In genomic region chrX:65933085-65933589, GRCh38 we compare ENCODE assay signal across 20 cellular contexts.
A peak's percentile ranks its signal among the peaks of the same experiment; 100 is the strongest.
DNase-seq lines count a peak whose midpoint lies in the region; ATAC-seq, FAIRE-seq and TF ChIP-seq lines count a peak whose summit lies in the region.
"Had no signal": no experiment of that assay in that cellular context is flagged by ENCODE, and none has a peak within 500 bp of the region (broad histone marks: within the 10 kb centered on the region; RNA-seq: fewer than 3 reads in every experiment).

No MANE protein-coding gene starts in this region.

- H3K4me1 Mint-ChIP-seq in activated naive CD4-positive, alpha-beta T cell treated with anti-CD3 and anti-CD28 coated beads, Interleukin-2, amount 10 ng/mL, durations not matched to agents 7 days and 5 days, result peaks cover 6% of the 10 kb centered on the region
- H3K4me1 Mint-ChIP-seq in astrocyte (ENCODE audit: low read depth, unreplicated experiment), result no peaks in the 10 kb centered on the region

- H3K36me3 Mint-ChIP-seq in activated naive CD4-positive, alpha-beta T cell treated with anti-CD3 and anti-CD28 coated beads, Interleukin-2, amount 50 U/mL, for 72 hours, result peaks cover 8 to 19% of the 10 kb centered on the region in 2 donors
- H3K36me3 Mint-ChIP-seq in activated naive CD4-positive, alpha-beta T cell treated with anti-CD3 and anti-CD28 coated beads, Interleukin-2, amount 10 ng/mL, durations not matched to agents 7 days and 5 days, result peaks cover 14% of the 10 kb centered on the region
- H3K36me3 Mint-ChIP-seq in astrocyte (ENCODE audit: low read depth, unreplicated experiment), result no peaks in the 10 kb centered on the region

- CTCF ChIA-PET in activated naive CD4-positive, alpha-beta T cell treated with anti-CD3 and anti-CD28 coated beads, Interleukin-2, amount 10 ng/mL, durations not matched to agents 7 days and 5 days (lab: Charles Lee), result interaction anchor here (0.6 kb wide), 1 partner anchor 83 kb away, joined by 3 read pairs; no protein-coding TSS in a partner anchor

- no peak overlapping the region for H3K27ac ChIP-seq in astrocyte (ENCODE audit: low read depth, low read length)
- peak overlapping the region; percentile 38 for H3K27ac ChIP-seq in hepatocyte
- H3K27ac ChIP-seq in spleen, result no peak overlapping the region
- H3K27ac ChIP-seq: A549, C4-2B, SJCRH30 had no signal

- peak; percentile 60 for FAIRE-seq in astrocyte (lab: Jason Lieb, UNC)
- FAIRE-seq: A549, GM19239, H54 had no signal

- no peaks in the 10 kb centered on the region for H3K27me3 ChIP-seq in astrocyte (ENCODE audit: insufficient read depth, low read length)
- H3K27me3 ChIP-seq in hepatocyte, result no peaks in the 10 kb centered on the region
- no peaks in the 10 kb centered on the region for H3K27me3 ChIP-seq in spleen (replicated peaks in 1 of 7)
- H3K27me3 ChIP-seq: SJCRH30 had no signal

- H3K4me2 ChIP-seq in astrocyte (ENCODE audit: low read length) (no peak overlapping the region), hepatocyte (no peak overlapping the region)
- H3K4me2 ChIP-seq: A549 had no signal

- H3K4me3 ChIP-seq in astrocyte (ENCODE audit: insufficient read depth, low read depth, low read length), result no peak overlapping the region
- no peak overlapping the region for H3K4me3 ChIP-seq in hepatocyte
- H3K4me3 ChIP-seq in spleen, result no peak overlapping the region
- H3K4me3 ChIP-seq: A549, SJCRH30 had no signal

- peak overlapping the region in 1 of 2 donors; percentile 30 for H3K27ac Mint-ChIP-seq in activated naive CD4-positive, alpha-beta T cell treated with anti-CD3 and anti-CD28 coated beads, Interleukin-2, amount 50 U/mL, for 72 hours
- H3K27ac Mint-ChIP-seq in activated naive CD4-positive, alpha-beta T cell treated with anti-CD3 and anti-CD28 coated beads, Interleukin-2, amount 10 ng/mL, durations not matched to agents 7 days and 5 days, result no peak overlapping the region
- H3K27ac Mint-ChIP-seq in astrocyte (ENCODE audit: unreplicated experiment), result no peak overlapping the region

- TF ChIP-seq CTCF in astrocyte (IDR thresholded peaks at IDR 0.05; ENCODE audit: insufficient read depth, low read depth, low read length) (no peak), hepatocyte (IDR thresholded peaks at IDR 0.05; ENCODE audit: poor library complexity) (no peak), spleen (IDR thresholded peaks at IDR 0.05 in 8 of 11, conservative IDR thresholded peaks at IDR 0.05 in 3 of 11) (no peak)

- intact Hi-C loops in spleen (cut with DNase I; ENCODE audit: low total_unique reads), result no loop called here

- H2AFZ ChIP-seq in astrocyte (ENCODE audit: low read depth, low read length), result no peak overlapping the region
- no peak overlapping the region for H2AFZ ChIP-seq in hepatocyte

- no peak for DNase-seq in activated naive CD4-positive, alpha-beta T cell treated with anti-CD3 and anti-CD28 coated beads, Interleukin-2, amount 50 U/mL, for 72 hours (ENCODE audit: low spot score in 2 of 2)
- no peak for DNase-seq in activated naive CD4-positive, alpha-beta T cell treated with anti-CD3 and anti-CD28 coated beads, Interleukin-2, amount 10 ng/mL, durations not matched to agents 7 days and 5 days
- DNase-seq in astrocyte (ENCODE audit: low read depth) (no peak), hepatocyte (ENCODE audit: low spot score) (no peak), spleen (no peak), NCI-H446 treated with DMSO at 0.1 percent for 48 hours (lab: John Stamatoyannopoulos, UW) (no peak)
- DNase-seq: DMS 273 treated with DMSO at 0.1 percent for 48 hours, GDM1, NCI-H1105 treated with DMSO at 0.1 percent for 48 hours, NCI-H1694 treated with DMSO at 0.1 percent for 48 hours, NCI-H2107, NCI-H226, NCI-H526 treated with DMSO at 0.1 percent for 48 hours, OCI-M1, SJCRH30 had no signal

- H3K9me3 ChIP-seq in astrocyte (ENCODE audit: insufficient read depth, low read depth, low read length), result no peaks in the 10 kb centered on the region
- no peaks in the 10 kb centered on the region for H3K9me3 ChIP-seq in hepatocyte (ENCODE audit: low read depth)
- peaks cover 0 to 13% (median 0%) of the 10 kb centered on the region in 8 donors for H3K9me3 ChIP-seq in spleen
- H3K9me3 ChIP-seq: A549, SJCRH30 had no signal

- ATAC-seq in activated naive CD4-positive, alpha-beta T cell treated with anti-CD3 and anti-CD28 coated beads, Interleukin-2, amount 50 U/mL, for 72 hours, result peak; percentile 36 to 43
- ATAC-seq in GM19395 (IDR thresholded peaks at IDR 0.05; ENCODE audit: unreplicated experiment), result no peak
- ATAC-seq: A549 had no signal

- H3K4me1 ChIP-seq in astrocyte (ENCODE audit: insufficient read depth, low read length) (no peaks in the 10 kb centered on the region), hepatocyte (ENCODE audit: insufficient read depth) (no peaks in the 10 kb centered on the region), spleen (no peaks in the 10 kb centered on the region)
- H3K4me1 ChIP-seq: A549, SJCRH30 had no signal

- H3K79me2 ChIP-seq in astrocyte (ENCODE audit: insufficient read depth, low read length) (no peaks in the 10 kb centered on the region), hepatocyte (no peaks in the 10 kb centered on the region)

- no peaks in the 10 kb centered on the region for H4K20me1 ChIP-seq in astrocyte (ENCODE audit: insufficient read depth, low read length)
- H4K20me1 ChIP-seq in hepatocyte (ENCODE audit: insufficient read depth, poor library complexity, severe bottlenecking), result no peaks in the 10 kb centered on the region

- H3K36me3 ChIP-seq in astrocyte (ENCODE audit: insufficient read depth, low read length) (no peaks in the 10 kb centered on the region), hepatocyte (replicated peaks; ENCODE audit: insufficient read depth, low read depth) (no peaks in the 10 kb centered on the region), spleen (no peaks in the 10 kb centered on the region)
- H3K36me3 ChIP-seq: SJCRH30 had no signal

- TF ChIP-seq POLR2A in spleen (IDR thresholded peaks at IDR 0.05), result no peak

- no peaks in the 10 kb centered on the region for H3K27me3 Mint-ChIP-seq in activated naive CD4-positive, alpha-beta T cell treated with anti-CD3 and anti-CD28 coated beads, Interleukin-2, amount 10 ng/mL, durations not matched to agents 7 days and 5 days
- no peaks in the 10 kb centered on the region for H3K27me3 Mint-ChIP-seq in astrocyte (ENCODE audit: low read depth, unreplicated experiment)

- peaks cover 0 to 7% of the 10 kb centered on the region in 2 donors for H3K9me3 Mint-ChIP-seq in activated naive CD4-positive, alpha-beta T cell treated with anti-CD3 and anti-CD28 coated beads, Interleukin-2, amount 50 U/mL, for 72 hours
- peaks cover 19% of the 10 kb centered on the region for H3K9me3 Mint-ChIP-seq in activated naive CD4-positive, alpha-beta T cell treated with anti-CD3 and anti-CD28 coated beads, Interleukin-2, amount 10 ng/mL, durations not matched to agents 7 days and 5 days
- peaks cover 2% of the 10 kb centered on the region for H3K9me3 Mint-ChIP-seq in astrocyte (ENCODE audit: unreplicated experiment)

- H3K9ac ChIP-seq in astrocyte (ENCODE audit: low read length), result no peak overlapping the region

- no peaks in the 10 kb centered on the region for H3K9me2 ChIP-seq in hepatocyte (replicated peaks; ENCODE audit: insufficient read depth)

- no peak overlapping the region for H3K4me3 Mint-ChIP-seq in activated naive CD4-positive, alpha-beta T cell treated with anti-CD3 and anti-CD28 coated beads, Interleukin-2, amount 10 ng/mL, durations not matched to agents 7 days and 5 days
- H3K4me3 Mint-ChIP-seq in astrocyte (ENCODE audit: unreplicated experiment), result no peak overlapping the region

- 88% methylated on average over 2 of the region's 2 CpGs for WGBS in hepatocyte (ENCODE audit: low lambda C conversion rate, missing lambda C conversion rate)
- 79 to 100% (median 89%) methylated on average over 2 of the region's 2 CpGs for WGBS in spleen, 5 donors
